Comparison of ENCODE assay signal across 17 cellular contexts in genomic region chr11:11407738-11408084, GRCh38. TPM values are rescaled to one million over a fixed set of nuclear protein-coding genes. Genes with fewer than 3 reads are reported as not detected.
DNase-seq lines count a peak whose midpoint lies in the region; ATAC-seq and TF ChIP-seq lines count a peak whose summit lies in the region.
"Had no signal": no experiment of that assay in that cellular context is flagged by ENCODE, and none has a peak within 500 bp of the region (broad histone marks: within the 10 kb centered on the region; RNA-seq: fewer than 3 reads in every experiment).

No MANE protein-coding gene starts in this region.

- CTCF ChIA-PET in IMR-90 (lab: Yijun Ruan, JAX) = no interaction called here

- no peak overlapping the region for H3K14ac ChIP-seq in IMR-90 (replicated peaks; ENCODE audit: low read depth, low read length)

- no peak overlapping the region for H3K4me2 ChIP-seq in IMR-90 (ENCODE audit: low read depth, low read length)

- no peak overlapping the region for H2AK5ac ChIP-seq in IMR-90 (ENCODE audit: low read depth, low read length)

- no peak overlapping the region for H2BK20ac ChIP-seq in IMR-90 (ENCODE audit: low read depth, low read length)

- in situ Hi-C loops in IMR-90 (cut with MboI; ENCODE audit: low sequenced_read_pairs) = no loop called here

- H3K27me3 ChIP-seq in IMR-90 (ENCODE audit: control insufficient read depth, insufficient read depth, low read length) = peaks cover 5% of the 10 kb centered on the region; the same call in 1 of the 2 replicates
- no peaks in the 10 kb centered on the region for H3K27me3 ChIP-seq in left ventricle myocardium inferior (ENCODE audit: low read depth)
- H3K27me3 ChIP-seq in stomach = peaks cover 0 to 24% (median 6%) of the 10 kb centered on the region in 3 donors

- ATAC-seq in IMR-90 (ENCODE audit: low read depth) = no peak
- ATAC-seq in omental fat pad (ENCODE audit: low FRiP score) = no peak

- no peak overlapping the region for H2BK120ac ChIP-seq in IMR-90 (ENCODE audit: low read depth, low read length)

- no peak overlapping the region for H4K5ac ChIP-seq in IMR-90 (ENCODE audit: low read depth, low read length)

- H2AFZ ChIP-seq in IMR-90 (replicated peaks; ENCODE audit: low read length, poor library complexity) = peak overlapping the region; percentile 19

- H3K9ac ChIP-seq in IMR-90 (ENCODE audit: low read depth, low read length) = no peak overlapping the region

- BruUV-seq in IMR-90 (replicated peaks; lab: Mats Ljungman, UMichigan) = no TSS peak

- H4K20me1 ChIP-seq in IMR-90 (ENCODE audit: insufficient read depth, low read length) = no peaks in the 10 kb centered on the region

- dilution Hi-C loops in IMR-90 (cut with HindIII; ENCODE audit: low sequenced_read_pairs, unreplicated experiment) = no loop called here

- TF ChIP-seq EP300 in stomach (IDR thresholded peaks at IDR 0.05) = no peak

- no peak overlapping the region for H2AK9ac ChIP-seq in IMR-90 (replicated peaks; ENCODE audit: low read depth, low read length, poor library complexity)

- H3K23ac ChIP-seq in IMR-90 (ENCODE audit: low read depth, low read length) = no peak overlapping the region

- no peaks in the 10 kb centered on the region for H3K79me1 ChIP-seq in IMR-90 (ENCODE audit: low read depth in 1 of 2, low read length in 2 of 2)

- H3K9me3 ChIP-seq in IMR-90 (ENCODE audit: control insufficient read depth, insufficient read depth, low read length) = no peaks in the 10 kb centered on the region
- H3K9me3 ChIP-seq in left ventricle myocardium inferior (replicated peaks) = no peaks in the 10 kb centered on the region
- no peaks in the 10 kb centered on the region for H3K9me3 ChIP-seq in stomach

- H3K56ac ChIP-seq in IMR-90 (ENCODE audit: extremely low read depth, insufficient read depth, low read length) = no peak overlapping the region

- H3K36me3 ChIP-seq in IMR-90 (ENCODE audit: control insufficient read depth, insufficient read depth, low read length) = no peaks in the 10 kb centered on the region
- H3K36me3 ChIP-seq in left ventricle myocardium inferior = no peaks in the 10 kb centered on the region
- no peaks in the 10 kb centered on the region for H3K36me3 ChIP-seq in stomach

- TF ChIP-seq CTCF in IMR-90 (conservative IDR thresholded peaks at IDR 0.05; ENCODE audit: low read depth, low read length) = no peak
- no peak for TF ChIP-seq CTCF in left ventricle myocardium inferior (IDR thresholded peaks at IDR 0.05; ENCODE audit: borderline replicate concordance)
- TF ChIP-seq CTCF in stomach (IDR thresholded peaks at IDR 0.05) = no peak
- TF ChIP-seq CTCF in omental fat pad (IDR thresholded peaks at IDR 0.05) = no peak

- intact Hi-C loops in IMR-90 (cut with micrococcal nuclease) (loop anchor here (10.0 kb wide), 1 partner anchor 217 kb away; the partner anchor contains the start of gene GALNT18), left ventricle myocardium inferior (cut with micrococcal nuclease) (no loop called here), stomach (cut with DNase I; ENCODE audit: low total_unique reads) (no loop called here), posterior vena cava (cut with DNase I) (no loop called here)

- TF ChIP-seq POLR2A in IMR-90 (IDR thresholded peaks at IDR 0.05; ENCODE audit: low read depth, low read length) = no peak
- no peak for TF ChIP-seq POLR2A in stomach (IDR thresholded peaks at IDR 0.05)

- H3K4me3 ChIP-seq in IMR-90 (ENCODE audit: insufficient read depth, low read depth, low read length) = no peak overlapping the region
- no peak overlapping the region for H3K4me3 ChIP-seq in left ventricle myocardium inferior
- no peak overlapping the region for H3K4me3 ChIP-seq in stomach

- H3K4me1 ChIP-seq in IMR-90 (ENCODE audit: control insufficient read depth, insufficient read depth, low read length) (peaks cover 4% of the 10 kb centered on the region; the same call in 1 of the 2 replicates), left ventricle myocardium inferior (peaks cover 76% of the 10 kb centered on the region), stomach (peaks cover 0 to 46% (median 24%) of the 10 kb centered on the region in 4 donors)

- H2BK15ac ChIP-seq in IMR-90 (ENCODE audit: low read depth, low read length) = no peak overlapping the region

- WGBS in IMR-90 (ENCODE audit: extremely low coverage in 2 of 2, insufficient read length in 1 of 2), 2 experiments = no CpG with 5 or more reads among the region's 5 CpGs
- 57 to 83% (median 72%) methylated on average over 5 of the region's 5 CpGs for WGBS in stomach, 5 donors

- H3K9me1 ChIP-seq in IMR-90 (ENCODE audit: insufficient read depth, low read length) = peaks cover 5% of the 10 kb centered on the region; the same call in 1 of the 2 replicates

- H2BK5ac ChIP-seq in IMR-90 (ENCODE audit: low read depth, low read length, poor library complexity, severe bottlenecking) = no peak overlapping the region

- DNase-seq in IMR-90 = no peak
- peak; percentile 8 for DNase-seq in SK-N-DZ (ENCODE audit: low spot score)
- no peak for DNase-seq in left ventricle myocardium inferior
- DNase-seq in stomach = no peak
- DNase-seq in posterior vena cava (ENCODE audit: low spot score) = no peak
- DNase-seq in omental fat pad (ENCODE audit: low spot score) = no peak
- DNase-seq in activated naive CD4-positive, alpha-beta T cell treated with anti-CD3 and anti-CD28 coated beads, Interleukin-2, amount 50 U/mL, for 16 hours = no peak
- DNase-seq in NCI-H128 (lab: John Stamatoyannopoulos, UW; ENCODE audit: unreplicated experiment) = no peak
- DNase-seq: activated CD4-positive, alpha-beta memory T cell treated with anti-CD3 and anti-CD28 coated beads for 36 hours; activated CD4-positive, CD25-positive, alpha-beta regulatory T cell; activated gamma-delta T cell treated with Interleukin-2 at 50 U/mL for 16 hours; DMS 273 treated with DMSO at 0.1 percent for 48 hours; effector CD4-positive, alpha-beta T cell; kidney; NCI-H2081 treated with DMSO at 0.1 percent for 48 hours; NCI-H526 treated with DMSO at 0.1 percent for 48 hours; occipital lobe had no signal

- no peak overlapping the region for H4K91ac ChIP-seq in IMR-90 (ENCODE audit: insufficient read depth, low read depth, low read length)

- H4K8ac ChIP-seq in IMR-90 (ENCODE audit: low read depth in 2 of 2, low read length in 2 of 2) = no peak overlapping the region

- no peak overlapping the region for H3K18ac ChIP-seq in IMR-90 (ENCODE audit: low read depth, low read length)

- H3K4ac ChIP-seq in IMR-90 (ENCODE audit: low read depth, low read length) = no peak overlapping the region

- POLR2A ChIA-PET in IMR-90 (lab: Charles Lee; ENCODE audit: unreplicated experiment) = no interaction called here

- H3K27ac ChIP-seq in IMR-90 (ENCODE audit: insufficient read depth, low read length) (no peak overlapping the region), left ventricle myocardium inferior (replicated peaks) (peak overlapping the region; percentile 89), stomach (peak overlapping the region in 3 of 5 donors; percentile 7 to 74 (median 38))

- TF ChIP-seq RAD21 in IMR-90 (IDR thresholded peaks at IDR 0.05; ENCODE audit: low read length) = no peak

TF ChIP-seq in IMR-90, 13 proteins besides CTCF, POLR2A, EP300 and RAD21:
- no peak for TF ChIP-seq MAZ (IDR thresholded peaks at IDR 0.05; ENCODE audit: borderline replicate concordance, low read depth, low read length)

RNA-seq across cellular contexts. Expression of gene CSNK2A3, which starts 54.7 kb away (rescaled TPM):
- 3.2 and 3.9 TPM in 2 replicates for total RNA-seq in IMR-90 (2012; rRNA removed)
- 1.2 TPM in 2 replicates for polyA plus RNA-seq in IMR-90 (2012; rRNA removed)
- polyA plus RNA-seq in IMR-90 (2012; cell fraction: cytosol; rRNA removed) = 0.17 and 0.21 TPM in 2 replicates
- 0.42 and 1.2 TPM in 2 replicates for polyA plus RNA-seq in IMR-90 (2012; cell fraction: nucleus; rRNA removed; ENCODE audit: low replicate concordance)
- polyA plus RNA-seq in SK-N-DZ (2014; cell fraction: cytosol; rRNA removed) = 2.3 and 3.5 TPM in 2 replicates
- 0.17 and 0.20 TPM in 2 replicates for polyA plus RNA-seq in SK-N-DZ (2014; cell fraction: nucleus; rRNA removed)
- 1.4 TPM for total RNA-seq in left ventricle myocardium inferior
- 1 to 10 TPM in 1 of 5 donors, under 1 TPM in 1, not detected in 3; 0.73 to 1.2 TPM for total RNA-seq in stomach
- polyA plus RNA-seq in stomach = 1 to 10 TPM in 1 of 3 donors, under 1 TPM in 2; 0.23 to 1.2 (median 0.56) TPM
- 1 to 10 TPM; 2.1 to 2.6 TPM for total RNA-seq in posterior vena cava
- total RNA-seq in omental fat pad = 1 to 10 TPM; 1.1 to 2.9 (median 1.6) TPM
